ENCODE assay signal across 17 cellular contexts in the genomic region with DNA sequence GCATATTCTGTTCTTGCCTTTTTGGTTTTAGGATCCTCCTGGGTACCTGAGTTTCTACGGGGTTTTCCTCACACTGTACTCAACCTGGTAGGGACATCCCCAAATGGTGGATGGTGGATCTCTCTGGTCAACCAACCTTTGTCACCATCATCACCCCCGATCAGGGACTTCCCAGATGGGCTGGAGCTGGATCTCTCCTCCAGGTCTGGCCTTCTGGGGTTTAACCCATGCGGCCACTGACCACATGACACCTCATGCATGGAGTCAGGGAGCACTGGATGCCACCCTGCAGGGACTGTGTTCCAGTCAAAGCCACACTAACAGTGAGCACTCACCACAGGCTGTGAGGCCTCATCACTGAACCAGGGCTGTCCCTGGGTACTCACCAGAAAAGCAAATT.
DNase-seq lines count a peak whose midpoint lies in the region; ATAC-seq, FAIRE-seq and TF ChIP-seq lines count a peak whose summit lies in the region.
"Had no signal": no experiment of that assay in that cellular context is flagged by ENCODE, and none has a peak within 500 bp of the region (broad histone marks: within the 10 kb centered on the region; RNA-seq: fewer than 3 reads in every experiment).

No MANE protein-coding gene starts in this region.

- no peak for FAIRE-seq in GM19239 (lab: Jason Lieb, UNC)
- FAIRE-seq: astrocyte had no signal

- H3K36me3 ChIP-seq in neural progenitor cell: no peaks in the 10 kb centered on the region

- H3K27ac Mint-ChIP-seq in stimulated activated naive CD8-positive, alpha-beta T cell treated with anti-CD3 and anti-CD28 coated beads, Interleukin-15, amount 100 ng/mL, for 72 hours: no peak overlapping the region
- H3K27ac Mint-ChIP-seq in neural progenitor cell: no peak overlapping the region
- H3K27ac Mint-ChIP-seq: B cell had no signal

- H3F3A ChIP-seq in neural progenitor cell (ENCODE audit: low read depth): peaks cover 15% of the 10 kb centered on the region

- H3K9me3 Mint-ChIP-seq in stimulated activated naive CD8-positive, alpha-beta T cell treated with anti-CD3 and anti-CD28 coated beads, Interleukin-15, amount 100 ng/mL, for 72 hours: no peaks in the 10 kb centered on the region
- peaks cover 10% of the 10 kb centered on the region for H3K9me3 Mint-ChIP-seq in neural progenitor cell

- peaks cover 25% of the 10 kb centered on the region for H3K4me1 ChIP-seq in neural progenitor cell

- no peaks in the 10 kb centered on the region for H3K9me3 ChIP-seq in neural progenitor cell (ENCODE audit: low read depth)

- no peak overlapping the region for H3K4me3 Mint-ChIP-seq in stimulated activated naive CD8-positive, alpha-beta T cell treated with anti-CD3 and anti-CD28 coated beads, Interleukin-15, amount 100 ng/mL, for 72 hours
- no peak overlapping the region for H3K4me3 Mint-ChIP-seq in neural progenitor cell
- H3K4me3 Mint-ChIP-seq: B cell had no signal

- peaks cover 6% of the 10 kb centered on the region for H3K79me2 ChIP-seq in neural progenitor cell (ENCODE audit: low read depth)

- DNase-seq in stimulated activated CD4-positive, alpha-beta T cell treated with anti-CD3 and anti-CD28 coated beads, Interleukin-1b, Interleukin-23, amount 100 ng/mL, for 48 hours: peak; percentile 23
- no peak for DNase-seq in stimulated activated CD4-positive, alpha-beta T cell treated with anti-CD3 and anti-CD28 coated beads, Interleukin-12 subunit alpha, Interleukin-12 subunit beta, amount 100 ng/mL, for 4 hours
- peak in 1 of 2 donors; percentile 72 for DNase-seq in stimulated activated naive CD8-positive, alpha-beta T cell treated with anti-CD3 and anti-CD28 coated beads, Interleukin-15, amount 100 ng/mL, for 72 hours
- DNase-seq in neural progenitor cell (ENCODE audit: low spot score) (no peak), GM19239 (ENCODE audit: insufficient read length, low spot score) (no peak), epidermal melanocyte (ENCODE audit: insufficient read length, low spot score) (no peak)
- DNase-seq: effector CD4-positive, alpha-beta T cell; EL; foreskin melanocyte; IMR-90; NCI-H1436 treated with DMSO at 0.1 percent for 48 hours; Right ventricle myocardium superior; stimulated activated CD4-positive, alpha-beta T cell treated with anti-CD3 and anti-CD28 coated beads, Interleukin-4, amount 100 ng/mL, for 24 hours had no signal

- no peaks in the 10 kb centered on the region for H3K4me1 Mint-ChIP-seq in stimulated activated naive CD8-positive, alpha-beta T cell treated with anti-CD3 and anti-CD28 coated beads, Interleukin-15, amount 100 ng/mL, for 72 hours
- H3K4me1 Mint-ChIP-seq in neural progenitor cell: peaks cover 14% of the 10 kb centered on the region

- peaks cover 9% of the 10 kb centered on the region for H3K27me3 Mint-ChIP-seq in stimulated activated naive CD8-positive, alpha-beta T cell treated with anti-CD3 and anti-CD28 coated beads, Interleukin-15, amount 100 ng/mL, for 72 hours
- no peaks in the 10 kb centered on the region for H3K27me3 Mint-ChIP-seq in neural progenitor cell (ENCODE audit: insufficient read depth, low read depth)

- no peak overlapping the region for H3K4me3 ChIP-seq in neural progenitor cell

- H3K27me3 ChIP-seq in neural progenitor cell: no peaks in the 10 kb centered on the region

- no peak for TF ChIP-seq CTCF in neural progenitor cell (IDR thresholded peaks at IDR 0.05)

- H2AFZ ChIP-seq in neural progenitor cell (replicated peaks): no peak overlapping the region

- peaks cover 2% of the 10 kb centered on the region for H3K36me3 Mint-ChIP-seq in neural progenitor cell

- H3K27ac ChIP-seq in neural progenitor cell: no peak overlapping the region

- no peaks in the 10 kb centered on the region for H4K20me1 ChIP-seq in neural progenitor cell (ENCODE audit: low read depth)

- H3K9ac ChIP-seq in neural progenitor cell: no peak overlapping the region

- ATAC-seq in GM21717 (IDR thresholded peaks at IDR 0.05; ENCODE audit: unreplicated experiment): peak; percentile 84
- peak; percentile 66 for ATAC-seq in HG03196 (IDR thresholded peaks at IDR 0.05; ENCODE audit: unreplicated experiment)
- peak; percentile 99 for ATAC-seq in stimulated activated naive CD8-positive, alpha-beta T cell treated with anti-CD3 and anti-CD28 coated beads, Interleukin-15, amount 100 ng/mL, for 72 hours

- H3K4me2 ChIP-seq in neural progenitor cell: no peak overlapping the region
